Comparison of ENCODE assay signal across 1 cellular context in genomic region chr22:19478086-19478392, GRCh38.
TF ChIP-seq lines count a peak whose summit lies in the region.

No MANE protein-coding gene starts in this region.

TF ChIP-seq in IMR-90, 13 proteins besides CTCF, POLR2A, EP300 and RAD21:
- TF ChIP-seq RFX5 (IDR thresholded peaks at IDR 0.05; ENCODE audit: low read depth, low read length) (no peak), CEBPB (IDR thresholded peaks at IDR 0.05; ENCODE audit: low read depth, low read length) (no peak), MAFK (IDR thresholded peaks at IDR 0.05; ENCODE audit: low read depth, low read length) (no peak), BHLHE40 (IDR thresholded peaks at IDR 0.05; ENCODE audit: low read depth, low read length) (no peak), SMC3 (IDR thresholded peaks at IDR 0.05; ENCODE audit: low read depth, low read length) (no peak)
